ENCODE assay signal across 2 cellular contexts in the genomic region with DNA sequence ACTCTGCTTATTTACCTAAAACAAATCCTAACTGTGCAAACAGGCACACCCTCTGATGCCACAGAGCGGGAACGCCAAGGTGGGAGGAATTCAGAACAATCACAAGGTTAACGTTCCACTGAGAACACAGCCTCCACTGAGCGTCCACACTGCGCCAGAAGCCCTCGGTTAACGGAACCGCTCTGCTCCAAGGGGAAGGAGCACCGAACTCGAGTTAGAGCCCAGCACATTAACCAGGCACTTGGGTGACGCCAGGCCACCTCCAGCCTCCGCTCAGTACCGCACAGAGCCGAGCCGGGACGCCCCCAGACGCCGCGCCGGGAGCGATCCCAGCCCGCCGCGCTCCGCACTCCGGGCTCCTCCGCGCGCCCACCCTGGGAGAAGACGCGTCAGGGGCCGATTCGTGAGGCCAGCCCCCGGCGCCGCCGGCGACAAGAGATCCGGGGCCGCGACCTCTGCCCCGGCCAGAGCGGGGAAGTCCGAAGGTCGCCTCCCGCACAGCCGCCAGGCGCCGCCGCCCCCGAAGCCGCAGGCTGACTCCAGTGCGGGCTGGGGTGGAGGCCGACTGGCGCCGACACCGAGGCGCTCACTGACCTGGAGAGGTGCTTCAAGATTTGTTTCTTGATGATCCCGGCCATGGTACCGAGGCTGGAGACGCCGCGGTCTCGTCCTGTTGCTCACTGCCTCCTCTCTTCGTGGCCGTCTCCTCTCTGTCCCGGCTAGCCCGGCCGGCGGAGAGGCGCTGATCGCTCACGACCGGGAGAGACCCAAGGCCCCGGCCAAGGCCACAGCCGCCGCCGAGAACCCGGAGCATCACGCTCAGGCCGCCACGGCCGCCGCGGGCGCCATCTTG.
TF ChIP-seq lines count a peak whose summit lies in the region.

No MANE protein-coding gene starts in this region.

TF ChIP-seq in HCT116, 20 proteins besides CTCF, POLR2A, EP300 and RAD21:
- no peak for TF ChIP-seq CEBPB (IDR thresholded peaks at IDR 0.05; ENCODE audit: low read depth)
- TF ChIP-seq REST (IDR thresholded peaks at IDR 0.05; ENCODE audit: low read depth): no peak
- peak; percentile 94 for TF ChIP-seq POLR2AphosphoS5 (IDR thresholded peaks at IDR 0.05; ENCODE audit: low read depth, low read length)
- TF ChIP-seq YY1 (IDR thresholded peaks at IDR 0.05; ENCODE audit: extremely low read depth, insufficient replicate concordance, low read depth, low read length): peak; percentile 96
- TF ChIP-seq ZFX (IDR thresholded peaks at IDR 0.05): peak; percentile 77
- no peak for TF ChIP-seq ZNF274 (IDR thresholded peaks at IDR 0.05; ENCODE audit: low read depth, low read length)
- TF ChIP-seq EGR1 (IDR thresholded peaks at IDR 0.05; ENCODE audit: low read depth): no peak
- TF ChIP-seq SIN3A (IDR thresholded peaks at IDR 0.05; ENCODE audit: low read depth): 0 out of 2 replicates have a peak, but pooled peaks have one; percentile 55
- no peak for TF ChIP-seq EZH2 (IDR thresholded peaks at IDR 0.05)
- no peak for TF ChIP-seq TCF7L2 (IDR thresholded peaks at IDR 0.05; ENCODE audit: borderline replicate concordance, extremely low read depth, insufficient read depth, insufficient read length)
- TF ChIP-seq ELF1 (IDR thresholded peaks at IDR 0.05; ENCODE audit: borderline replicate concordance, low read depth): no peak
- TF ChIP-seq EZH2phosphoT487 (IDR thresholded peaks at IDR 0.05; ENCODE audit: borderline replicate concordance): no peak
- no peak for TF ChIP-seq CBX3 (IDR thresholded peaks at IDR 0.05; ENCODE audit: low read depth)
- TF ChIP-seq, protein P1, sequence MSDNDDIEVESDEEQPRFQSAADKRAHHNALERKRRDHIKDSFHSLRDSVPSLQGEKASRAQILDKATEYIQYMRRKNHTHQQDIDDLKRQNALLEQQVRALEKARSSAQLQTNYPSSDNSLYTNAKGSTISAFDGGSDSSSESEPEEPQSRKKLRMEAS (IDR thresholded peaks at IDR 0.05): peak; percentile 13; the same call in 1 of the 2 replicates
- TF ChIP-seq FOSL1 (IDR thresholded peaks at IDR 0.05; ENCODE audit: low read depth): no peak
- no peak for TF ChIP-seq SRF (IDR thresholded peaks at IDR 0.05; ENCODE audit: low read depth)
- TF ChIP-seq SP1 (IDR thresholded peaks at IDR 0.05; ENCODE audit: low read depth): no peak
- TF ChIP-seq JUND (IDR thresholded peaks at IDR 0.05): no peak
- TF ChIP-seq, protein P2, sequence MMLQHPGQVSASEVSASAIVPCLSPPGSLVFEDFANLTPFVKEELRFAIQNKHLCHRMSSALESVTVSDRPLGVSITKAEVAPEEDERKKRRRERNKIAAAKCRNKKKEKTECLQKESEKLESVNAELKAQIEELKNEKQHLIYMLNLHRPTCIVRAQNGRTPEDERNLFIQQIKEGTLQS (IDR thresholded peaks at IDR 0.05): no peak
- TF ChIP-seq ZBTB33 (IDR thresholded peaks at IDR 0.05; ENCODE audit: extremely low read depth, insufficient replicate concordance, low read length): no peak

TF ChIP-seq in HepG2, 621 proteins besides CTCF, POLR2A, EP300 and RAD21 (continues in another document):
- TF ChIP-seq ZNF232 (CRISPR knock-in tag; IDR thresholded peaks at IDR 0.05; ENCODE audit: borderline replicate concordance): no peak
- TF ChIP-seq, protein P3, sequence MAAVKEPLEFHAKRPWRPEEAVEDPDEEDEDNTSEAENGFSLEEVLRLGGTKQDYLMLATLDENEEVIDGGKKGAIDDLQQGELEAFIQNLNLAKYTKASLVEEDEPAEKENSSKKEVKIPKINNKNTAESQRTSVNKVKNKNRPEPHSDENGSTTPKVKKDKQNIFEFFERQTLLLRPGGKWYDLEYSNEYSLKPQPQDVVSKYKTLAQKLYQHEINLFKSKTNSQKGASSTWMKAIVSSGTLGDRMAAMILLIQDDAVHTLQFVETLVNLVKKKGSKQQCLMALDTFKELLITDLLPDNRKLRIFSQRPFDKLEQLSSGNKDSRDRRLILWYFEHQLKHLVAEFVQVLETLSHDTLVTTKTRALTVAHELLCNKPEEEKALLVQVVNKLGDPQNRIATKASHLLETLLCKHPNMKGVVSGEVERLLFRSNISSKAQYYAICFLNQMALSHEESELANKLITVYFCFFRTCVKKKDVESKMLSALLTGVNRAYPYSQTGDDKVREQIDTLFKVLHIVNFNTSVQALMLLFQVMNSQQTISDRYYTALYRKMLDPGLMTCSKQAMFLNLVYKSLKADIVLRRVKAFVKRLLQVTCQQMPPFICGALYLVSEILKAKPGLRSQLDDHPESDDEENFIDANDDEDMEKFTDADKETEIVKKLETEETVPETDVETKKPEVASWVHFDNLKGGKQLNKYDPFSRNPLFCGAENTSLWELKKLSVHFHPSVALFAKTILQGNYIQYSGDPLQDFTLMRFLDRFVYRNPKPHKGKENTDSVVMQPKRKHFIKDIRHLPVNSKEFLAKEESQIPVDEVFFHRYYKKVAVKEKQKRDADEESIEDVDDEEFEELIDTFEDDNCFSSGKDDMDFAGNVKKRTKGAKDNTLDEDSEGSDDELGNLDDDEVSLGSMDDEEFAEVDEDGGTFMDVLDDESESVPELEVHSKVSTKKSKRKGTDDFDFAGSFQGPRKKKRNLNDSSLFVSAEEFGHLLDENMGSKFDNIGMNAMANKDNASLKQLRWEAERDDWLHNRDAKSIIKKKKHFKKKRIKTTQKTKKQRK (IDR thresholded peaks at IDR 0.05; ENCODE audit: low read length): no peak
- peak; percentile 92 for TF ChIP-seq FOXA3 (CRISPR knock-in tag; IDR thresholded peaks at IDR 0.05)
- TF ChIP-seq CHD2 (IDR thresholded peaks at IDR 0.05; ENCODE audit: low read depth, low read length): no peak
- peak; percentile 53 for TF ChIP-seq ZMYM4 (CRISPR knock-in tag; IDR thresholded peaks at IDR 0.05)
- TF ChIP-seq NCOR1 (IDR thresholded peaks at IDR 0.05; ENCODE audit: borderline replicate concordance, low read length): peak; percentile 75
- TF ChIP-seq ZNF543 (CRISPR knock-in tag; IDR thresholded peaks at IDR 0.05): peak; percentile 68; the same call in 1 of the 2 replicates
- TF ChIP-seq, protein P4, sequence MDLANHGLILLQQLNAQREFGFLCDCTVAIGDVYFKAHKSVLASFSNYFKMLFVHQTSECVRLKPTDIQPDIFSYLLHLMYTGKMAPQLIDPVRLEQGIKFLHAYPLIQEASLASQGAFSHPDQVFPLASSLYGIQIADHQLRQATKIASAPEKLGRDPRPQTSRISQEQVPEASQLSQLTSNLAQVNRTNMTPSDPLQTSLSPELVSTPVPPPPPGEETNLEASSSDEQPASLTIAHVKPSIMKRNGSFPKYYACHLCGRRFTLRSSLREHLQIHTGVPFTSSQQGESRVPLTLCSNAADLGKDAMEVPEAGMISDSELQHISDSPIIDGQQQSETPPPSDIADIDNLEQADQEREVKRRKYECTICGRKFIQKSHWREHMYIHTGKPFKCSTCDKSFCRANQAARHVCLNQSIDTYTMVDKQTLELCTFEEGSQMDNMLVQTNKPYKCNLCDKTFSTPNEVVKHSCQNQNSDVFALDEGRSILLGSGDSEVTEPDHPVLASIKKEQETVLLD (CRISPR knock-in tag; IDR thresholded peaks at IDR 0.05; ENCODE audit: low read depth): 0 out of 2 replicates have a peak, but pooled peaks have one; percentile 26
- no peak for TF ChIP-seq ZNF703 (CRISPR knock-in tag; IDR thresholded peaks at IDR 0.05; ENCODE audit: borderline replicate concordance)
- TF ChIP-seq HNF1A (IDR thresholded peaks at IDR 0.05; ENCODE audit: low read depth): no peak
- TF ChIP-seq HNF1A (CRISPR knock-in tag; IDR thresholded peaks at IDR 0.05; ENCODE audit: borderline replicate concordance): peak; percentile 33; the same call in 1 of the 2 replicates
- TF ChIP-seq, protein P5, sequence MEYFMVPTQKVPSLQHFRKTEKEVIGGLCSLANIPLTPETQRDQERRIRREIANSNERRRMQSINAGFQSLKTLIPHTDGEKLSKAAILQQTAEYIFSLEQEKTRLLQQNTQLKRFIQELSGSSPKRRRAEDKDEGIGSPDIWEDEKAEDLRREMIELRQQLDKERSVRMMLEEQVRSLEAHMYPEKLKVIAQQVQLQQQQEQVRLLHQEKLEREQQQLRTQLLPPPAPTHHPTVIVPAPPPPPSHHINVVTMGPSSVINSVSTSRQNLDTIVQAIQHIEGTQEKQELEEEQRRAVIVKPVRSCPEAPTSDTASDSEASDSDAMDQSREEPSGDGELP (IDR thresholded peaks at IDR 0.05; ENCODE audit: borderline replicate concordance, low read depth): no peak
- TF ChIP-seq, protein P6, sequence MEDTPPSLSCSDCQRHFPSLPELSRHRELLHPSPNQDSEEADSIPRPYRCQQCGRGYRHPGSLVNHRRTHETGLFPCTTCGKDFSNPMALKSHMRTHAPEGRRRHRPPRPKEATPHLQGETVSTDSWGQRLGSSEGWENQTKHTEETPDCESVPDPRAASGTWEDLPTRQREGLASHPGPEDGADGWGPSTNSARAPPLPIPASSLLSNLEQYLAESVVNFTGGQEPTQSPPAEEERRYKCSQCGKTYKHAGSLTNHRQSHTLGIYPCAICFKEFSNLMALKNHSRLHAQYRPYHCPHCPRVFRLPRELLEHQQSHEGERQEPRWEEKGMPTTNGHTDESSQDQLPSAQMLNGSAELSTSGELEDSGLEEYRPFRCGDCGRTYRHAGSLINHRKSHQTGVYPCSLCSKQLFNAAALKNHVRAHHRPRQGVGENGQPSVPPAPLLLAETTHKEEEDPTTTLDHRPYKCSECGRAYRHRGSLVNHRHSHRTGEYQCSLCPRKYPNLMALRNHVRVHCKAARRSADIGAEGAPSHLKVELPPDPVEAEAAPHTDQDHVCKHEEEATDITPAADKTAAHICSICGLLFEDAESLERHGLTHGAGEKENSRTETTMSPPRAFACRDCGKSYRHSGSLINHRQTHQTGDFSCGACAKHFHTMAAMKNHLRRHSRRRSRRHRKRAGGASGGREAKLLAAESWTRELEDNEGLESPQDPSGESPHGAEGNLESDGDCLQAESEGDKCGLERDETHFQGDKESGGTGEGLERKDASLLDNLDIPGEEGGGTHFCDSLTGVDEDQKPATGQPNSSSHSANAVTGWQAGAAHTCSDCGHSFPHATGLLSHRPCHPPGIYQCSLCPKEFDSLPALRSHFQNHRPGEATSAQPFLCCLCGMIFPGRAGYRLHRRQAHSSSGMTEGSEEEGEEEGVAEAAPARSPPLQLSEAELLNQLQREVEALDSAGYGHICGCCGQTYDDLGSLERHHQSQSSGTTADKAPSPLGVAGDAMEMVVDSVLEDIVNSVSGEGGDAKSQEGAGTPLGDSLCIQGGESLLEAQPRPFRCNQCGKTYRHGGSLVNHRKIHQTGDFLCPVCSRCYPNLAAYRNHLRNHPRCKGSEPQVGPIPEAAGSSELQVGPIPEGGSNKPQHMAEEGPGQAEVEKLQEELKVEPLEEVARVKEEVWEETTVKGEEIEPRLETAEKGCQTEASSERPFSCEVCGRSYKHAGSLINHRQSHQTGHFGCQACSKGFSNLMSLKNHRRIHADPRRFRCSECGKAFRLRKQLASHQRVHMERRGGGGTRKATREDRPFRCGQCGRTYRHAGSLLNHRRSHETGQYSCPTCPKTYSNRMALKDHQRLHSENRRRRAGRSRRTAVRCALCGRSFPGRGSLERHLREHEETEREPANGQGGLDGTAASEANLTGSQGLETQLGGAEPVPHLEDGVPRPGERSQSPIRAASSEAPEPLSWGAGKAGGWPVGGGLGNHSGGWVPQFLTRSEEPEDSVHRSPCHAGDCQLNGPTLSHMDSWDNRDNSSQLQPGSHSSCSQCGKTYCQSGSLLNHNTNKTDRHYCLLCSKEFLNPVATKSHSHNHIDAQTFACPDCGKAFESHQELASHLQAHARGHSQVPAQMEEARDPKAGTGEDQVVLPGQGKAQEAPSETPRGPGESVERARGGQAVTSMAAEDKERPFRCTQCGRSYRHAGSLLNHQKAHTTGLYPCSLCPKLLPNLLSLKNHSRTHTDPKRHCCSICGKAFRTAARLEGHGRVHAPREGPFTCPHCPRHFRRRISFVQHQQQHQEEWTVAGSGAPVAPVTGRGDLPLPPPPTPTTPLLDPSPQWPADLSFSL (CRISPR knock-in tag; IDR thresholded peaks at IDR 0.05): no peak
- TF ChIP-seq ZFAT (CRISPR knock-in tag; conservative IDR thresholded peaks at IDR 0.05): no peak
- no peak for TF ChIP-seq KDM4B (CRISPR knock-in tag; IDR thresholded peaks at IDR 0.05)
- TF ChIP-seq ZBTB49 (CRISPR knock-in tag; IDR thresholded peaks at IDR 0.05; ENCODE audit: borderline replicate concordance): no peak
- TF ChIP-seq ZNF234 (CRISPR knock-in tag; conservative IDR thresholded peaks at IDR 0.05): no peak
- peak; percentile 34 for TF ChIP-seq SRSF1 (optimal IDR thresholded peaks at IDR 0.05; ENCODE audit: low read depth, low read length)
